ENCODE assay signal across 8 cellular contexts in the genomic region with DNA sequence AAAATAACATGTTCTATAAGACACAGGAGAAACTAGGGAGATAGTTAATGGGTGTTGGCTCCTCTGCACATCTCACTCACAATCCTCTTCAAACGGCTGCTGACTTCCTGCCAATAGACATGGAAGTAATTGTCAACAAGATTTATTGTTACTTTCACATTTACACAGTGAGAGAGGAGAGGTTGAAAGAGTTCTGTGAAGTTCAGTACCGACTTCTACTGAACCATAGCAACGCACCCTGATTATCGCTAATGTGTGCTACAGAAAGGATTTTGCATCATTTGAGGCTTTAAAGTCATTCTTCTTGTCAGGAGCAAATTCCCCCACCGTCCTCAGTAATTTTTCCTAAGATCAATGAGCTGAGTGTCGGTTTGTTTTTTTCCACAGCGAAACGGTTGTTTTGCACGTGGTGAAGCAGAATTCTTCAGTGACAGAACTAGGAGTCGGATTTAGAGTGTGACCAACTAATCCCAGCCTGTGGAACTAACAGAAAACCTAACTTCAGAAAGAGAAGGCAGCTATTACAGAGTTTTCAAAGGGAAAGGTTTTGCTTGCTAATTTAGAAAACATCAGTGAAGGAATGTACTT.
DNase-seq lines count a peak whose midpoint lies in the region; ATAC-seq and TF ChIP-seq lines count a peak whose summit lies in the region.

No MANE protein-coding gene starts in this region.

- no peaks in the 10 kb centered on the region for H3K4me1 ChIP-seq in endodermal cell (ENCODE audit: control insufficient read depth, insufficient read depth, low read length)

- CTCF ChIA-PET in activated CD8-positive, alpha-beta memory T cell treated with anti-CD3 and anti-CD28 coated beads, Interleukin-2, amount 10 ng/mL, durations not matched to agents 7 days and 5 days (lab: Charles Lee): no interaction called here

- H3K36me3 ChIP-seq in endodermal cell (ENCODE audit: control insufficient read depth, insufficient read depth, low read length): no peaks in the 10 kb centered on the region

- no peak overlapping the region for H3K9ac ChIP-seq in endodermal cell (ENCODE audit: extremely low read depth, low read length, poor library complexity, severe bottlenecking)

- H3K27ac ChIP-seq in endodermal cell (ENCODE audit: low read depth, low read length): peak overlapping the region; percentile 7

- no peaks in the 10 kb centered on the region for H3K9me3 Mint-ChIP-seq in endodermal cell
- H3K9me3 Mint-ChIP-seq in effector memory CD8-positive, alpha-beta T cell: peaks cover 9 to 21% of the 10 kb centered on the region in 2 donors
- peaks cover 8% of the 10 kb centered on the region for H3K9me3 Mint-ChIP-seq in activated CD8-positive, alpha-beta memory T cell treated with anti-CD3 and anti-CD28 coated beads, Interleukin-2, amount 10 ng/mL, durations not matched to agents 7 days and 5 days (ENCODE audit: low read depth)

- TF ChIP-seq CTCF in endodermal cell (conservative IDR thresholded peaks at IDR 0.05): no peak

- no peaks in the 10 kb centered on the region for H3K9me3 ChIP-seq in endodermal cell (ENCODE audit: control insufficient read depth, low read length)

- intact Hi-C loops in sciatic nerve (cut with DNase I): no loop called here

- H3K4me1 Mint-ChIP-seq in endodermal cell: peaks cover 13% of the 10 kb centered on the region
- H3K4me1 Mint-ChIP-seq in effector memory CD8-positive, alpha-beta T cell (ENCODE audit: low read depth in 2 of 2): no peaks in the 10 kb centered on the region
- no peaks in the 10 kb centered on the region for H3K4me1 Mint-ChIP-seq in activated CD8-positive, alpha-beta memory T cell treated with anti-CD3 and anti-CD28 coated beads, Interleukin-2, amount 10 ng/mL, durations not matched to agents 7 days and 5 days

- ATAC-seq in GM19351 (IDR thresholded peaks at IDR 0.05; ENCODE audit: unreplicated experiment) (peak; percentile 61), sciatic nerve (peak; percentile 64)
- ATAC-seq in effector memory CD8-positive, alpha-beta T cell (replicated peaks): no peak
- no peak for ATAC-seq in activated CD8-positive, alpha-beta memory T cell treated with anti-CD3 and anti-CD28 coated beads, Interleukin-2, amount 10 ng/mL, durations not matched to agents 7 days and 5 days

- no peaks in the 10 kb centered on the region for H3K27me3 ChIP-seq in endodermal cell (ENCODE audit: control insufficient read depth, insufficient read depth, low read length, poor library complexity, severe bottlenecking)

- WGBS in endodermal cell (ENCODE audit: insufficient coverage in 1 of 2, insufficient read length in 1 of 2), 2 experiments: 63 to 85% methylated on average over 9 to 10 of the region's 10 CpGs

- DNase-seq in NCI-H2029 (lab: John Stamatoyannopoulos, UW) (peak; percentile 6), endodermal cell (no peak), sciatic nerve (ENCODE audit: low spot score) (no peak), EL (no peak), AG20443 (ENCODE audit: low spot score) (no peak)
- DNase-seq in effector memory CD8-positive, alpha-beta T cell: no peak
- DNase-seq in activated CD8-positive, alpha-beta memory T cell treated with anti-CD3 and anti-CD28 coated beads, Interleukin-2, amount 10 ng/mL, durations not matched to agents 7 days and 5 days: no peak

- no peak overlapping the region for H3K4me3 ChIP-seq in endodermal cell (ENCODE audit: low read length)

- H3K27ac Mint-ChIP-seq in endodermal cell: no peak overlapping the region
- H3K27ac Mint-ChIP-seq in effector memory CD8-positive, alpha-beta T cell: no peak overlapping the region
- no peak overlapping the region for H3K27ac Mint-ChIP-seq in activated CD8-positive, alpha-beta memory T cell treated with anti-CD3 and anti-CD28 coated beads, Interleukin-2, amount 10 ng/mL, durations not matched to agents 7 days and 5 days

- no peaks in the 10 kb centered on the region for H3K27me3 Mint-ChIP-seq in endodermal cell (ENCODE audit: insufficient read depth)
- no peaks in the 10 kb centered on the region for H3K27me3 Mint-ChIP-seq in effector memory CD8-positive, alpha-beta T cell
- H3K27me3 Mint-ChIP-seq in activated CD8-positive, alpha-beta memory T cell treated with anti-CD3 and anti-CD28 coated beads, Interleukin-2, amount 10 ng/mL, durations not matched to agents 7 days and 5 days: no peaks in the 10 kb centered on the region

- H3K36me3 Mint-ChIP-seq in endodermal cell (ENCODE audit: low read depth): no peaks in the 10 kb centered on the region
- no peaks in the 10 kb centered on the region for H3K36me3 Mint-ChIP-seq in effector memory CD8-positive, alpha-beta T cell (ENCODE audit: insufficient read depth)
- H3K36me3 Mint-ChIP-seq in activated CD8-positive, alpha-beta memory T cell treated with anti-CD3 and anti-CD28 coated beads, Interleukin-2, amount 10 ng/mL, durations not matched to agents 7 days and 5 days: no peaks in the 10 kb centered on the region

- no peak overlapping the region for H3K4me3 Mint-ChIP-seq in endodermal cell
- H3K4me3 Mint-ChIP-seq in effector memory CD8-positive, alpha-beta T cell: no peak overlapping the region
- H3K4me3 Mint-ChIP-seq in activated CD8-positive, alpha-beta memory T cell treated with anti-CD3 and anti-CD28 coated beads, Interleukin-2, amount 10 ng/mL, durations not matched to agents 7 days and 5 days: no peak overlapping the region

Comparison
In these comparisons a context has a peak if more than half of its experiments do, and no peak if none do; other contexts are left out.
1. ATAC-seq: peak in GM19351 (single experiment) and sciatic nerve (single experiment); none in effector memory CD8-positive, alpha-beta T cell (single experiment) and activated CD8-positive, alpha-beta memory T cell treated with anti-CD3 and anti-CD28 coated beads, Interleukin-2, amount 10 ng/mL, durations not matched to agents 7 days and 5 days (single experiment).